ENCODE assay signal across 33 cellular contexts in genomic region chr14:93858896-93859295, GRCh38.
"Had no signal": no experiment of that assay in that cellular context is flagged by ENCODE, and none has a peak within 500 bp of the region (broad histone marks: within the 10 kb centered on the region; RNA-seq: fewer than 3 reads in every experiment).

No MANE protein-coding gene starts in this region.

- ATAC-seq: activated naive CD4-positive, alpha-beta T cell treated with anti-CD3 and anti-CD28 coated beads, Interleukin-2, amount 50 U/mL, for 72 hours; activated T-cell treated with anti-CD3 and anti-CD28 coated beads, Interleukin-2, amount 50 U/mL, for 4 hours; Panc1; SK-N-SH treated with all-trans-retinoic acid at 6 μM for 48 hours; T-cell; T-helper 17 cell had no signal

- H3K27ac Mint-ChIP-seq: activated B cell treated with CpG ODN at 0.5 μM for 24 hours; activated CD4-positive, alpha-beta memory T cell treated with anti-CD3 and anti-CD28 coated beads for 36 hours; activated naive CD4-positive, alpha-beta T cell treated with anti-CD3 and anti-CD28 coated beads for 36 hours; activated naive CD4-positive, alpha-beta T cell treated with anti-CD3 and anti-CD28 coated beads, Interleukin-2, amount 50 U/mL, for 72 hours; activated T-helper 1 cell treated with anti-CD3 and anti-CD28 coated beads, Interleukin-12 subunit alpha, Interleukin-12 subunit beta, Interleukin-2, Interleukin-4 antibody, amounts not matched to agents 30 ng/mL and 10 ng/mL and 1 ng/mL, durations not matched to agents 14 hours and 24 hours and 36 hours; T-cell; T-helper 17 cell had no signal

- H3K4me1 Mint-ChIP-seq: activated B cell treated with CpG ODN at 0.5 μM for 24 hours; central memory CD8-positive, alpha-beta T cell; T-cell had no signal

- DNase-seq: activated B cell treated with CpG ODN at 0.5 μM for 24 hours; activated CD4-positive, alpha-beta memory T cell treated with anti-CD3 and anti-CD28 coated beads for 36 hours; activated CD4-positive, alpha-beta T cell treated with anti-CD3 and anti-CD28 coated beads for 4 hours; activated CD4-positive, alpha-beta T cell treated with anti-CD3 and anti-CD28 coated beads, Interleukin-2, amount 50 U/mL, for 1 hour; activated CD4-positive, CD25-positive, alpha-beta regulatory T cell treated with anti-CD3 and anti-CD28 coated beads, Interleukin-2, amount 50 U/mL, for 72 hours; activated CD8-positive, alpha-beta memory T cell treated with anti-CD3 and anti-CD28 coated beads, Interleukin-2, amount 50 U/mL, for 4 hours; activated gamma-delta T cell treated with Interleukin-2 at 50 U/mL for 16 hours; activated naive CD4-positive, alpha-beta T cell treated with anti-CD3 and anti-CD28 coated beads for 36 hours; activated T-cell treated with anti-CD3 and anti-CD28 coated beads for 4 hours; activated T-cell treated with anti-CD3 and anti-CD28 coated beads, Interleukin-2, amount 50 U/mL, for 4 hours; adrenal gland; Kasumi-1; KG1; MM.1S; MV-4-11; NCI-H1092; NCI-H1436 treated with DMSO at 0.1 percent for 48 hours; NCI-H1694 treated with DMSO at 0.1 percent for 48 hours; NCI-H2029; NCI-H2171; NCI-H510A treated with DMSO at 0.1 percent for 48 hours; NCI-H526 treated with DMSO at 0.1 percent for 48 hours; NCI-H774; SIG-M5; T-cell; T-helper 17 cell had no signal

- H3K4me3 ChIP-seq: adrenal gland had no signal

- H3K36me3 ChIP-seq: adrenal gland had no signal

- H3K36me3 Mint-ChIP-seq: activated CD4-positive, alpha-beta memory T cell treated with anti-CD3 and anti-CD28 coated beads for 36 hours; activated naive CD4-positive, alpha-beta T cell treated with anti-CD3 and anti-CD28 coated beads, Interleukin-2, amount 50 U/mL, for 72 hours; brain; T-cell had no signal

- H3K9me3 Mint-ChIP-seq: activated CD4-positive, alpha-beta memory T cell treated with anti-CD3 and anti-CD28 coated beads for 36 hours; activated naive CD4-positive, alpha-beta T cell treated with anti-CD3 and anti-CD28 coated beads for 36 hours; activated naive CD4-positive, alpha-beta T cell treated with anti-CD3 and anti-CD28 coated beads, Interleukin-2, amount 50 U/mL, for 72 hours; activated T-cell treated with anti-CD3 and anti-CD28 coated beads, Interleukin-2, amount 50 U/mL, for 4 hours; activated T-helper 1 cell treated with anti-CD3 and anti-CD28 coated beads, Interleukin-12 subunit alpha, Interleukin-12 subunit beta, Interleukin-2, Interleukin-4 antibody, amounts not matched to agents 30 ng/mL and 10 ng/mL and 1 ng/mL, durations not matched to agents 14 hours and 24 hours and 36 hours; brain; central memory CD8-positive, alpha-beta T cell; T-cell had no signal

- H3K27ac ChIP-seq: adrenal gland, VCaP had no signal

- H3K4me1 ChIP-seq: adrenal gland had no signal

- H3K27me3 ChIP-seq: adrenal gland had no signal

- H3K9me3 ChIP-seq: adrenal gland had no signal

- H3K4me3 Mint-ChIP-seq: activated B cell treated with CpG ODN at 0.5 μM for 24 hours; activated CD4-positive, alpha-beta memory T cell treated with anti-CD3 and anti-CD28 coated beads for 36 hours; activated naive CD4-positive, alpha-beta T cell treated with anti-CD3 and anti-CD28 coated beads for 36 hours; activated T-cell treated with anti-CD3 and anti-CD28 coated beads, Interleukin-2, amount 50 U/mL, for 4 hours; activated T-helper 1 cell treated with anti-CD3 and anti-CD28 coated beads, Interleukin-12 subunit alpha, Interleukin-12 subunit beta, Interleukin-2, Interleukin-4 antibody, amounts not matched to agents 30 ng/mL and 10 ng/mL and 1 ng/mL, durations not matched to agents 14 hours and 24 hours and 36 hours; central memory CD8-positive, alpha-beta T cell; T-cell; T-helper 17 cell had no signal

- H3K27me3 Mint-ChIP-seq: activated B cell treated with CpG ODN at 0.5 μM for 24 hours, brain had no signal
